In the genomic region with DNA sequence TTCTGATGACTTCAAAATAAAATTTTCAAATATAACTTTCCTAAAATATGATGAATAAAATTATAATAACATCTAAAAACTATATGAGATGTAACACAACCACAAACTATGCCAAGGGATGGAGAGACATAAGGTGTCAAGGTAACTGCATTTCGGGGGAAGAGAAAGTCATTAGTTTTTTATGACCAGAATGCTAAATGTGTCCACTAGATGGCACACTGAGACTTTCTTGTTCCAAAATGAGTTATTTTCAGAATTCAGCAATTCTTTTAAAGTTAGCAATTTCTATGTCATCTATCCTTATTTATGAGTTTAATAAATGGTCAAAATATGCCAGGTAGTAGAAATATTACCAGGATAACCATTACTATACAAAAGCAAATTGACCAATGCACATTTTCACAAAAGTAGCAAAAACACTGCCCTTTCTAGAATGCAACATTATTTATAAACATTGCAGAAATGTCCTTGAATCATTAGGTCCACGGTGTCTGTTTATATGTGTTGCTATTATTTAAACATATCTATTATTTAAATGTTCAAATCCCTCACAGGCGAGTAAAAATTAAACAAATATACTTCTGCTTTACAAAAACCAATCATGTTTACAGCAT, we compare ENCODE assay signal across 8 cellular contexts.
DNase-seq lines count a peak whose midpoint lies in the region; ATAC-seq and TF ChIP-seq lines count a peak whose summit lies in the region.

No MANE protein-coding gene starts in this region.

- no peaks in the 10 kb centered on the region for H3K9me3 ChIP-seq in OCI-LY3 (ENCODE audit: insufficient read depth, low read length)
- H3K9me3 ChIP-seq in neural progenitor cell (ENCODE audit: low read depth), result no peaks in the 10 kb centered on the region

- no peak overlapping the region for H3K27ac ChIP-seq in OCI-LY3 (ENCODE audit: low read length)
- H3K27ac ChIP-seq in neural progenitor cell, result no peak overlapping the region

- H3K36me3 ChIP-seq in OCI-LY3 (replicated peaks; ENCODE audit: low read depth, low read length) (no peaks in the 10 kb centered on the region), neural progenitor cell (no peaks in the 10 kb centered on the region)

- ATAC-seq in HG03139 (IDR thresholded peaks at IDR 0.05; ENCODE audit: unreplicated experiment) (no peak), GM21367 (IDR thresholded peaks at IDR 0.05; ENCODE audit: unreplicated experiment) (no peak), HG03432 (IDR thresholded peaks at IDR 0.05; ENCODE audit: unreplicated experiment) (no peak)

- H4K20me1 ChIP-seq in OCI-LY3 (ENCODE audit: insufficient read depth, low read length), result no peaks in the 10 kb centered on the region
- H4K20me1 ChIP-seq in neural progenitor cell (ENCODE audit: low read depth), result no peaks in the 10 kb centered on the region

- H2AFZ ChIP-seq in OCI-LY3 (ENCODE audit: low read depth, low read length) (no peak overlapping the region), neural progenitor cell (replicated peaks) (no peak overlapping the region)

- no peaks in the 10 kb centered on the region for H3K4me1 ChIP-seq in OCI-LY3 (ENCODE audit: low read length)
- peaks cover 4% of the 10 kb centered on the region for H3K4me1 ChIP-seq in neural progenitor cell

- H3K4me2 ChIP-seq in OCI-LY3 (ENCODE audit: low read length) (no peak overlapping the region), neural progenitor cell (no peak overlapping the region)

- peak; percentile 58 for TF ChIP-seq CTCF in GM13976 (IDR thresholded peaks at IDR 0.05; ENCODE audit: borderline replicate concordance, control extremely low read depth, extremely low read depth, insufficient read depth, missing control alignments)
- peak; percentile 90 for TF ChIP-seq CTCF in OCI-LY3 (IDR thresholded peaks at IDR 0.05; ENCODE audit: low read depth, low read length)
- TF ChIP-seq CTCF in endothelial cell (IDR thresholded peaks at IDR 0.05; ENCODE audit: unreplicated experiment), result peak; percentile 89
- peak; percentile 89 for TF ChIP-seq CTCF in neural progenitor cell (IDR thresholded peaks at IDR 0.05)

- H3F3A ChIP-seq in neural progenitor cell (ENCODE audit: low read depth), result peaks cover 4% of the 10 kb centered on the region

- DNase-seq in CD1c-positive myeloid dendritic cell (ENCODE audit: extremely low spot score) (peak; percentile 60), GM13976 (ENCODE audit: low spot score) (peak; percentile 63), endothelial cell (ENCODE audit: low spot score) (peak; percentile 23), neural progenitor cell (ENCODE audit: low spot score) (peak; percentile 55)

- H3K27me3 ChIP-seq in OCI-LY3 (ENCODE audit: low read depth, low read length) (no peaks in the 10 kb centered on the region), neural progenitor cell (no peaks in the 10 kb centered on the region)

- H3K36me3 Mint-ChIP-seq in endothelial cell (ENCODE audit: low read depth, unreplicated experiment) (no peaks in the 10 kb centered on the region), neural progenitor cell (no peaks in the 10 kb centered on the region)

- H3K4me3 ChIP-seq in OCI-LY3 (ENCODE audit: low read length) (no peak overlapping the region), neural progenitor cell (no peak overlapping the region)

- no peaks in the 10 kb centered on the region for H3K9me3 Mint-ChIP-seq in endothelial cell (ENCODE audit: unreplicated experiment)
- no peaks in the 10 kb centered on the region for H3K9me3 Mint-ChIP-seq in neural progenitor cell

- H3K4me3 Mint-ChIP-seq in endothelial cell (ENCODE audit: unreplicated experiment) (no peak overlapping the region), neural progenitor cell (no peak overlapping the region)

- in situ Hi-C loops in GM13976 (cut with MboI; ENCODE audit: low sequenced_read_pairs, unreplicated experiment), result loop anchor here (25.0 kb wide), 1 partner anchor 578 kb away; no protein-coding TSS in a partner anchor

- H3K4me1 Mint-ChIP-seq in endothelial cell (ENCODE audit: unreplicated experiment), result peaks cover 4% of the 10 kb centered on the region
- H3K4me1 Mint-ChIP-seq in neural progenitor cell, result peaks cover 5% of the 10 kb centered on the region

- H3K9ac ChIP-seq in OCI-LY3 (ENCODE audit: low read length) (no peak overlapping the region), neural progenitor cell (no peak overlapping the region)

- H3K27ac Mint-ChIP-seq in endothelial cell (ENCODE audit: unreplicated experiment), result no peak overlapping the region
- no peak overlapping the region for H3K27ac Mint-ChIP-seq in neural progenitor cell

- peaks cover 2% of the 10 kb centered on the region for H3K27me3 Mint-ChIP-seq in endothelial cell (ENCODE audit: unreplicated experiment)
- H3K27me3 Mint-ChIP-seq in neural progenitor cell (ENCODE audit: insufficient read depth, low read depth), result no peaks in the 10 kb centered on the region

- H3K79me2 ChIP-seq in OCI-LY3 (ENCODE audit: low read length) (no peaks in the 10 kb centered on the region), neural progenitor cell (ENCODE audit: low read depth) (no peaks in the 10 kb centered on the region)
